ENCODE assay signal across 13 cellular contexts in genomic region chr12:1776139-1776975, GRCh38. TPM values are rescaled to one million over a fixed set of nuclear protein-coding genes. Genes with fewer than 3 reads are reported as not detected.
DNase-seq lines count a peak whose midpoint lies in the region; ATAC-seq and TF ChIP-seq lines count a peak whose summit lies in the region.
"Had no signal": no experiment of that assay in that cellular context is flagged by ENCODE, and none has a peak within 500 bp of the region (broad histone marks: within the 10 kb centered on the region; RNA-seq: fewer than 3 reads in every experiment).

No MANE protein-coding gene starts in this region.

- TF ChIP-seq CTCF in AG10803 (conservative IDR thresholded peaks at IDR 0.05; ENCODE audit: low read length) (no peak), omental fat pad (IDR thresholded peaks at IDR 0.05) (no peak)

- H3K4me3 ChIP-seq in AG10803 (ENCODE audit: low read length), result no peak overlapping the region
- H3K4me3 ChIP-seq: spleen, vagina had no signal

- ATAC-seq in omental fat pad (ENCODE audit: low FRiP score) (no peak), HG02884 (IDR thresholded peaks at IDR 0.05; ENCODE audit: unreplicated experiment) (no peak), HG03045 (IDR thresholded peaks at IDR 0.05; ENCODE audit: unreplicated experiment) (no peak)

- DNase-seq in AG10803 (ENCODE audit: low read depth) (peak; percentile 74), HS-27A (ENCODE audit: low read depth) (peak; percentile 69), amniotic stem cell (lab: John Stamatoyannopoulos, UW) (peak; percentile 77), kidney tubule cell (ENCODE audit: low spot score) (peak; percentile 77), NCI-H345 treated with DMSO at 0.1 percent for 48 hours (lab: John Stamatoyannopoulos, UW; ENCODE audit: unreplicated experiment) (no peak), omental fat pad (ENCODE audit: low spot score) (no peak)
- DNase-seq: DND-41, spleen had no signal

RNA-seq across cellular contexts. Expression of gene LRTM2, which starts 44.0 kb away (rescaled TPM):
- total RNA-seq in omental fat pad, result not detected
- total RNA-seq: activated CD8-positive, alpha-beta memory T cell treated with anti-CD3 and anti-CD28 coated beads for 36 hours; glomerular endothelial cell; vagina had no signal

Comparison
In these comparisons a context has a peak if more than half of its experiments do, and no peak if none do; other contexts are left out.
1. DNase-seq: peak in AG10803 (single experiment), HS-27A (single experiment), amniotic stem cell (single experiment) and kidney tubule cell (single experiment); none in NCI-H345 treated with DMSO at 0.1 percent for 48 hours (single experiment) and omental fat pad (single experiment).